In genomic region chr18:46096651-46097300, GRCh38 we compare ENCODE assay signal across 8 cellular contexts. TPM values are rescaled to one million over a fixed set of nuclear protein-coding genes. Genes with fewer than 3 reads are reported as not detected.
DNase-seq lines count a peak whose midpoint lies in the region; ATAC-seq and TF ChIP-seq lines count a peak whose summit lies in the region.

No MANE protein-coding gene starts in this region.

- H3K4me2 ChIP-seq in SK-N-SH: peak overlapping the region; percentile 78

- peak overlapping the region in 1 of 2 experiments; percentile 85; a peak in 1 of 4 replicates for H3K27ac ChIP-seq in SK-N-SH (ENCODE audit: low read depth in 2 of 2, low read length in 1 of 2)
- H3K27ac ChIP-seq in gastroesophageal sphincter: peak overlapping the region; percentile 29 to 94 (median 86)
- peak overlapping the region; percentile 95 for H3K27ac ChIP-seq in rectal smooth muscle tissue (ENCODE audit: low read depth, low read length)

- no peak for ATAC-seq in SK-N-SH treated with all-trans-retinoic acid at 6 μM for 48 hours
- no peak for ATAC-seq in gastroesophageal sphincter

- no peaks in the 10 kb centered on the region for H3K27me3 Mint-ChIP-seq in T-helper 1 cell treated with Interleukin-12 subunit alpha and Interleukin-12 subunit beta and Interleukin-4 antibody, amounts not matched to agents 30 μg/mL and 1 μg/mL, for 36 hours (ENCODE audit: low read depth)

- CTCF ChIA-PET in SK-N-SH (lab: Yijun Ruan, JAX): interaction anchor here (0.6 to 2.6 kb wide), 3 partner anchors 23 to 100 kb away, joined by 4 to 12 read pairs (median 7); a partner anchor contains a TSS

- H3F3A ChIP-seq in SK-N-SH (replicated peaks; ENCODE audit: insufficient read depth): peaks cover 9% of the 10 kb centered on the region

- DNase-seq in SK-N-SH (no peak), NCI-H2171 treated with DMSO at 0.1 percent for 48 hours (lab: John Stamatoyannopoulos, UW) (no peak)
- no peak for DNase-seq in stimulated activated CD4-positive, alpha-beta T cell treated with anti-CD3 and anti-CD28 coated beads, Interleukin-1b, Interleukin-23, amount 100 ng/mL, for 48 hours
- no peak for DNase-seq in NK-92 treated with Interleukin-12 subunit alpha and Interleukin-12 subunit beta, amount 100 ng/mL, for 24 hours (lab: John Stamatoyannopoulos, UW)

- H3K9me3 ChIP-seq in SK-N-SH: no peaks in the 10 kb centered on the region
- H3K9me3 ChIP-seq in gastroesophageal sphincter: no peaks in the 10 kb centered on the region

- peaks cover 67% of the 10 kb centered on the region for H3K79me2 ChIP-seq in SK-N-SH (ENCODE audit: insufficient read depth)

- 28% methylated on average over 22 of the region's 22 CpGs for WGBS in SK-N-SH (ENCODE audit: low lambda C conversion rate)
- WGBS in gastroesophageal sphincter (ENCODE audit: low coverage in 1 of 2), 2 donors: 12 to 49% methylated on average over 18 to 19 of the region's 22 CpGs

- H3K9me2 ChIP-seq in SK-N-SH: no peaks in the 10 kb centered on the region

- TF ChIP-seq POLR2A in gastroesophageal sphincter (IDR thresholded peaks at IDR 0.05): no peak

- peaks cover 21% of the 10 kb centered on the region for H3K36me3 Mint-ChIP-seq in T-helper 1 cell treated with Interleukin-12 subunit alpha and Interleukin-12 subunit beta and Interleukin-4 antibody, amounts not matched to agents 30 μg/mL and 1 μg/mL, for 36 hours (ENCODE audit: low read depth)

- no peaks in the 10 kb centered on the region for H3K27me3 ChIP-seq in SK-N-SH (ENCODE audit: insufficient read depth)
- no peaks in the 10 kb centered on the region for H3K27me3 ChIP-seq in gastroesophageal sphincter
- no peaks in the 10 kb centered on the region for H3K27me3 ChIP-seq in rectal smooth muscle tissue (ENCODE audit: control insufficient read depth, insufficient read depth, low read length)

- peak overlapping the region; percentile 98 for H3K27ac Mint-ChIP-seq in T-helper 1 cell treated with Interleukin-12 subunit alpha and Interleukin-12 subunit beta and Interleukin-4 antibody, amounts not matched to agents 30 μg/mL and 1 μg/mL, for 36 hours

- no peak overlapping the region for H2AFZ ChIP-seq in SK-N-SH (ENCODE audit: low read depth)

- H4K20me1 ChIP-seq in SK-N-SH (ENCODE audit: insufficient read depth): peaks cover 38% of the 10 kb centered on the region

- TF ChIP-seq RAD21 in SK-N-SH (IDR thresholded peaks at IDR 0.05; ENCODE audit: low read length): no peak

- TF ChIP-seq EP300 in SK-N-SH (IDR thresholded peaks at IDR 0.05; ENCODE audit: borderline replicate concordance in 1 of 2, low read depth in 1 of 2, low read length in 1 of 2) (no peak), gastroesophageal sphincter (IDR thresholded peaks at IDR 0.05) (no peak)

- H3K4me1 Mint-ChIP-seq in T-helper 1 cell treated with Interleukin-12 subunit alpha and Interleukin-12 subunit beta and Interleukin-4 antibody, amounts not matched to agents 30 μg/mL and 1 μg/mL, for 36 hours (ENCODE audit: low read depth): peaks cover 21% of the 10 kb centered on the region

- H3K36me3 ChIP-seq in SK-N-SH (replicated peaks in 1 of 2; ENCODE audit: control insufficient read depth in 1 of 2, insufficient read depth in 2 of 2, low read length in 1 of 2): peaks cover 9 to 45% of the 10 kb centered on the region in 2 experiments
- peaks cover 0 to 31% of the 10 kb centered on the region in 2 donors for H3K36me3 ChIP-seq in gastroesophageal sphincter
- H3K36me3 ChIP-seq in rectal smooth muscle tissue (ENCODE audit: control insufficient read depth, insufficient read depth, low read length): peaks cover 2% of the 10 kb centered on the region

- H3K4me1 ChIP-seq in SK-N-SH (ENCODE audit: control insufficient read depth in 1 of 2, insufficient read depth in 2 of 2, low read depth in 1 of 2, low read length in 1 of 2): peaks cover 5 to 11% of the 10 kb centered on the region in 2 experiments; a peak in 2 of 4 replicates
- H3K4me1 ChIP-seq in gastroesophageal sphincter: peaks cover 3 to 61% (median 15%) of the 10 kb centered on the region in 3 donors
- H3K4me1 ChIP-seq in rectal smooth muscle tissue (ENCODE audit: control insufficient read depth, insufficient read depth, low read length): peaks cover 6% of the 10 kb centered on the region

- POLR2A ChIA-PET in SK-N-SH (lab: Yijun Ruan, JAX): interaction anchor here (0.7 to 1.3 kb wide), 2 partner anchors 19 to 29 kb away, joined by 3 to 5 read pairs; no protein-coding TSS in a partner anchor

- TF ChIP-seq CTCF in SK-N-SH (IDR thresholded peaks at IDR 0.05): no peak
- no peak for TF ChIP-seq CTCF in gastroesophageal sphincter (IDR thresholded peaks at IDR 0.05)

- no peaks in the 10 kb centered on the region for H3K9me3 Mint-ChIP-seq in T-helper 1 cell treated with Interleukin-12 subunit alpha and Interleukin-12 subunit beta and Interleukin-4 antibody, amounts not matched to agents 30 μg/mL and 1 μg/mL, for 36 hours

- H3K9ac ChIP-seq in SK-N-SH (peak overlapping the region; percentile 91), rectal smooth muscle tissue (ENCODE audit: low read length) (peak overlapping the region; percentile 87)

- H3K4me3 Mint-ChIP-seq in T-helper 1 cell treated with Interleukin-12 subunit alpha and Interleukin-12 subunit beta and Interleukin-4 antibody, amounts not matched to agents 30 μg/mL and 1 μg/mL, for 36 hours: peak overlapping the region; percentile 98

- peak overlapping the region; percentile 68 to 91 for H3K4me3 ChIP-seq in SK-N-SH (ENCODE audit: low read depth in 2 of 2, low read length in 1 of 2)
- H3K4me3 ChIP-seq in gastroesophageal sphincter: peak overlapping the region; percentile 68 to 75
- H3K4me3 ChIP-seq in rectal smooth muscle tissue (ENCODE audit: low read length): peak overlapping the region; percentile 90

TF ChIP-seq in SK-N-SH, 30 proteins besides CTCF, POLR2A, EP300 and RAD21:
- TF ChIP-seq POLR2AphosphoS5 (IDR thresholded peaks at IDR 0.05; ENCODE audit: low read depth, low read length) (no peak), USF2 (IDR thresholded peaks at IDR 0.05; ENCODE audit: borderline replicate concordance, low read depth, low read length) (no peak)

TF ChIP-seq in SK-N-SH treated with all-trans-retinoic acid at 6 μM for 48 hours, 23 proteins besides CTCF, POLR2A, EP300 and RAD21:
- TF ChIP-seq GLIS3 (CRISPR knock-in tag; IDR thresholded peaks at IDR 0.05) (no peak), ISL1 (CRISPR knock-in tag; IDR thresholded peaks at IDR 0.05) (no peak), ZNF8 (CRISPR knock-in tag; IDR thresholded peaks at IDR 0.05) (no peak), ZC3H10 (CRISPR knock-in tag; IDR thresholded peaks at IDR 0.05) (no peak), PATZ1 (CRISPR knock-in tag; IDR thresholded peaks at IDR 0.05; ENCODE audit: borderline replicate concordance) (no peak), RARB (CRISPR knock-in tag; IDR thresholded peaks at IDR 0.05) (no peak)

RNA-seq across cellular contexts. Expression of gene ATP5F1A, which starts 1.3 kb away (rescaled TPM):
- polyA plus RNA-seq in SK-N-SH (2012; rRNA removed): 610 and 676 TPM in 2 replicates
- 698 and 712 TPM in 2 replicates for polyA plus RNA-seq in SK-N-SH (2012; cell fraction: cytosol; rRNA removed)
- polyA plus RNA-seq in SK-N-SH (2012; cell fraction: nucleus; rRNA removed): 322 and 417 TPM in 2 replicates
- total RNA-seq in gastroesophageal sphincter: 100 to 1,000 TPM; 461 to 688 (median 605) TPM

RNA-seq across cellular contexts. Expression of gene HAUS1, which starts 7.4 kb away (rescaled TPM):
- 40.9 and 55.2 TPM in 2 replicates for polyA plus RNA-seq in SK-N-SH (2012; rRNA removed)
- 64.0 and 87.5 TPM in 2 replicates for polyA plus RNA-seq in SK-N-SH (2012; cell fraction: cytosol; rRNA removed)
- 18.1 and 19.5 TPM in 2 replicates for polyA plus RNA-seq in SK-N-SH (2012; cell fraction: nucleus; rRNA removed)
- 10 to 100 TPM; 16.2 to 36.0 (median 33.6) TPM for total RNA-seq in gastroesophageal sphincter

RNA-seq across cellular contexts. Expression of gene PSTPIP2, which starts 24.7 kb away (rescaled TPM):
- polyA plus RNA-seq in SK-N-SH (2012; rRNA removed): 9.5 and 9.8 TPM in 2 replicates
- 11.8 and 12.3 TPM in 2 replicates for polyA plus RNA-seq in SK-N-SH (2012; cell fraction: cytosol; rRNA removed)
- polyA plus RNA-seq in SK-N-SH (2012; cell fraction: nucleus; rRNA removed): 10.9 and 15.5 TPM in 2 replicates
- total RNA-seq in gastroesophageal sphincter: 10 to 100 TPM in 1 of 4 donors, 1 to 10 TPM in 3; 6.5 to 10.7 (median 8.7) TPM
